ENCODE assay signal across 10 cellular contexts in genomic region chr1:159011701-159012100, GRCh38. TPM values are rescaled to one million over a fixed set of nuclear protein-coding genes. Genes with fewer than 3 reads are reported as not detected.
DNase-seq lines count a peak whose midpoint lies in the region; ATAC-seq and TF ChIP-seq lines count a peak whose summit lies in the region.
"Had no signal": no experiment of that assay in that cellular context is flagged by ENCODE, and none has a peak within 500 bp of the region (broad histone marks: within the 10 kb centered on the region; RNA-seq: fewer than 3 reads in every experiment).

No MANE protein-coding gene starts in this region.

- H4K20me1 ChIP-seq in osteoblast (ENCODE audit: insufficient read depth, low read length) = no peaks in the 10 kb centered on the region

- H3K9me3 Mint-ChIP-seq in CD4-positive, CD25-positive, alpha-beta regulatory T cell = peaks cover 0 to 3% (median 0%) of the 10 kb centered on the region in 7 donors

- H3K4me3 ChIP-seq in CD4-positive, CD25-positive, alpha-beta regulatory T cell (ENCODE audit: low read depth, low read length) = peak overlapping the region; percentile 100
- H3K4me3 ChIP-seq in NB4 (ENCODE audit: low read depth, low read length) (peak overlapping the region; percentile 65), choroid plexus epithelial cell (ENCODE audit: low read depth, low read length) (peak overlapping the region; percentile 56), osteoblast (ENCODE audit: insufficient read depth, low read length) (peak overlapping the region; percentile 79)

- intact Hi-C loops in left colon (cut with DNase I, micrococcal nuclease) = no loop called here

- TF ChIP-seq POLR2A in NB4 (IDR thresholded peaks at IDR 0.05; ENCODE audit: extremely low read depth, insufficient read length) = no peak

- TF ChIP-seq CTCF in NB4 (IDR thresholded peaks at IDR 0.05; ENCODE audit: low read depth, low read length) (no peak), choroid plexus epithelial cell (conservative IDR thresholded peaks at IDR 0.05; ENCODE audit: low read depth, low read length) (no peak), osteoblast (IDR thresholded peaks at IDR 0.05; ENCODE audit: extremely low read depth, low read depth, low read length) (no peak)

- no peak for DNase-seq in CD4-positive, CD25-positive, alpha-beta regulatory T cell
- DNase-seq in NB4 (ENCODE audit: low read depth) (no peak), choroid plexus epithelial cell (ENCODE audit: low read depth) (no peak), osteoblast (ENCODE audit: insufficient read length, low spot score, missing footprints) (no peak), GM03348 (ENCODE audit: low spot score) (no peak), T1000 (lab: John Stamatoyannopoulos, UW) (no peak), left colon (no peak)
- DNase-seq in central memory CD4-positive, alpha-beta T cell = no peak
- DNase-seq: caudate nucleus had no signal

- peaks cover 63% of the 10 kb centered on the region for H3K79me2 ChIP-seq in osteoblast (ENCODE audit: insufficient read depth, low read length)

- no peak for ATAC-seq in CD4-positive, CD25-positive, alpha-beta regulatory T cell (ENCODE audit: low read depth in 2 of 2)
- ATAC-seq in left colon = no peak

- H3K27me3 Mint-ChIP-seq in CD4-positive, CD25-positive, alpha-beta regulatory T cell = no peaks in the 10 kb centered on the region

- H2AFZ ChIP-seq in osteoblast (ENCODE audit: low read length) = no peak overlapping the region

- H3K4me1 Mint-ChIP-seq in CD4-positive, CD25-positive, alpha-beta regulatory T cell = peaks cover 34 to 71% (median 55%) of the 10 kb centered on the region in 4 donors

- H3K9me3 ChIP-seq in CD4-positive, CD25-positive, alpha-beta regulatory T cell (ENCODE audit: control insufficient read depth in 2 of 2, low read length in 2 of 2) = no peaks in the 10 kb centered on the region
- H3K9me3 ChIP-seq in osteoblast (ENCODE audit: low read depth, low read length) = no peaks in the 10 kb centered on the region
- H3K9me3 ChIP-seq: SJSA1 had no signal

- H3K36me3 ChIP-seq in CD4-positive, CD25-positive, alpha-beta regulatory T cell (ENCODE audit: control insufficient read depth, insufficient read depth, low read length) = peaks cover 17% of the 10 kb centered on the region
- H3K36me3 ChIP-seq in osteoblast (ENCODE audit: insufficient read depth, low read length) = peaks cover 26% of the 10 kb centered on the region

- peak overlapping the region; percentile 81 for H3K4me2 ChIP-seq in osteoblast (ENCODE audit: insufficient read depth, low read length)

- H3K36me3 Mint-ChIP-seq in CD4-positive, CD25-positive, alpha-beta regulatory T cell = peaks cover 36% of the 10 kb centered on the region

- peak overlapping the region; percentile 79 to 93 (median 87) for H3K27ac Mint-ChIP-seq in CD4-positive, CD25-positive, alpha-beta regulatory T cell

- H3K4me3 Mint-ChIP-seq in CD4-positive, CD25-positive, alpha-beta regulatory T cell = peak overlapping the region; percentile 84 to 97 (median 96)

- peak overlapping the region; percentile 87 for H3K27ac ChIP-seq in CD4-positive, CD25-positive, alpha-beta regulatory T cell (ENCODE audit: insufficient read depth, low read length, poor library complexity, severe bottlenecking)
- H3K27ac ChIP-seq in osteoblast (ENCODE audit: low read depth, low read length) = peak overlapping the region; percentile 96

- no peaks in the 10 kb centered on the region for H3K27me3 ChIP-seq in CD4-positive, CD25-positive, alpha-beta regulatory T cell (ENCODE audit: control insufficient read depth, insufficient read depth, low read length)
- no peaks in the 10 kb centered on the region for H3K27me3 ChIP-seq in osteoblast (ENCODE audit: insufficient read depth, low read length)
- H3K27me3 ChIP-seq: SJSA1 had no signal

- peaks cover 54% of the 10 kb centered on the region for H3K4me1 ChIP-seq in CD4-positive, CD25-positive, alpha-beta regulatory T cell (ENCODE audit: control insufficient read depth, insufficient read depth, low read length, poor library complexity, severe bottlenecking)
- H3K4me1 ChIP-seq in osteoblast (ENCODE audit: insufficient read depth, low read length) = peaks cover 35% of the 10 kb centered on the region

RNA-seq across cellular contexts. Expression of gene IFI16, which starts 2.0 kb away (rescaled TPM):
- total RNA-seq in CD4-positive, CD25-positive, alpha-beta regulatory T cell = 130 TPM
- polyA plus RNA-seq in CD4-positive, CD25-positive, alpha-beta regulatory T cell = 100 to 1,000 TPM in 2 of 4 donors, 10 to 100 TPM in 2; 90.4 to 117 (median 101) TPM
- total RNA-seq in osteoblast (129 and 171 TPM in 2 replicates), left colon (10 to 100 TPM; 14.3 to 22.3 TPM)
